Comparison of ENCODE assay signal across 11 cellular contexts in the genomic region with DNA sequence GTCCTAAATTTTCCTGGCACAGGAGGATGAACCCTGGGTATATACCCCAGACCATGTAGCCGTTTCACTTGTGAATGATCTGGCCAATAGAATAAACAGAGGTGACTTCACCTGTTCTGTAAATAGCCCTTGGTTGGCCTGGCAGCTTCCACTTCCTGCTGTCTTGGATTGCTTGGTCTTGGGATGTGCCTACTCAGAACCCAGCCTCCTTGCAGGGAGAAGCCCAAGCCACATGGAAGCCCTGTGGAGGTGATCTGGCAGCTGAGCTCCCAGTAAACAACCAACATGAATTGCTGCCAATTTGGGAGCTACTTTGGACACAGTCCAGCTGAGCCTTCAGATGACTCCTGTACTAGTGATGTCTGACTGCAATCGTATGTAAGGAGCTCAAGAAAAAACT.
DNase-seq lines count a peak whose midpoint lies in the region; ATAC-seq lines count a peak whose summit lies in the region.
"Had no signal": no experiment of that assay in that cellular context is flagged by ENCODE, and none has a peak within 500 bp of the region (broad histone marks: within the 10 kb centered on the region; RNA-seq: fewer than 3 reads in every experiment).

No MANE protein-coding gene starts in this region.

- ATAC-seq in GM18867 (IDR thresholded peaks at IDR 0.05; ENCODE audit: unreplicated experiment) (no peak), GM18873 (IDR thresholded peaks at IDR 0.05; ENCODE audit: low FRiP score, unreplicated experiment) (no peak)
- ATAC-seq: naive thymus-derived CD8-positive, alpha-beta T cell had no signal

- DNase-seq in DMS 273 treated with DMSO at 0.1 percent for 48 hours (lab: John Stamatoyannopoulos, UW): peak; percentile 79
- peak; percentile 76 for DNase-seq in NCI-H146 treated with DMSO at 0.1 percent for 48 hours (lab: John Stamatoyannopoulos, UW; ENCODE audit: unreplicated experiment)
- DNase-seq in SHP77 (lab: John Stamatoyannopoulos, UW): peak; percentile 75 to 85
- DNase-seq in kidney tubule cell (ENCODE audit: low spot score): peak; percentile 85
- no peak for DNase-seq in NCI-H1930 (lab: John Stamatoyannopoulos, UW)
- DNase-seq in activated naive CD4-positive, alpha-beta T cell (lab: John Stamatoyannopoulos, UW): no peak
- DNase-seq: activated B cell treated with CpG ODN at 0.5 μM for 24 hours; KBM-7; naive thymus-derived CD8-positive, alpha-beta T cell had no signal

Comparison
In these comparisons a context has a peak if more than half of its experiments do, and no peak if none do; other contexts are left out.
1. DNase-seq: peak in DMS 273 treated with DMSO at 0.1 percent for 48 hours (single experiment), NCI-H146 treated with DMSO at 0.1 percent for 48 hours (single experiment), SHP77 (2 of 2) and kidney tubule cell (single experiment); none in NCI-H1930 (0 of 2) and activated naive CD4-positive, alpha-beta T cell (0 of 4).